1 cellular context compared by ENCODE assay signal in the genomic region with DNA sequence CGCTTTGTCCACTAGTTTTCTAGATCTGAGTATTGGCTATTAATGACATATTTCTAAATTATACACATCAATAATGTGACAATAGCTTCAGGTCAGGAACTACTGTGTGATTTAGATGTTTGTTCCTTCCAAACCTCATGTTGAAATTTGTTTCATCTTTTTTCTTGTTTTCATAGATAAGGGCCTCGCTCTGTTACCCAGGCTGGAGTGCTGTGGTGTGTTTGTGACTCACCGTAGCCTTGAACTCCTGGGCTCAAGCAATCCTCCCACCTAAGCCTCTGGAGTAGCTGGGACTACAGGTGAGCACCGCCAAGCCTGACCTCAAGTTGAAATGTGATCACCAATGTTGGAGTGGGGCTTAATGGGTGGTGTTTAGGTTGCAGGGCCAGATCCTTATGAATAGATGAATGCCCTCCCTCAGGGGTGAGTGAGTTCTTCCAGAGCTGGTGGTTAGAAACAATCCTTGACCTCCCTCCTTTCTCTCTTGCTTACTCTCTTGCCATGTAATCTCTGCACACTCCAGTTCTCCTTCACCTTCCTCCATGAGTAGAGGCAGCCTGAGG.
TF ChIP-seq lines count a peak whose summit lies in the region.

No MANE protein-coding gene starts in this region.

TF ChIP-seq in K562, 482 proteins besides CTCF, POLR2A, EP300 and RAD21 (continued from another document and continues in another):
- TF ChIP-seq ZBTB40 (IDR thresholded peaks at IDR 0.05), result no peak
- TF ChIP-seq ZBTB40 (CRISPR knock-in tag; IDR thresholded peaks at IDR 0.05), result no peak
- no peak for TF ChIP-seq TBP (optimal IDR thresholded peaks at IDR 0.05; ENCODE audit: low read depth, low read length)
- TF ChIP-seq, protein P1, sequence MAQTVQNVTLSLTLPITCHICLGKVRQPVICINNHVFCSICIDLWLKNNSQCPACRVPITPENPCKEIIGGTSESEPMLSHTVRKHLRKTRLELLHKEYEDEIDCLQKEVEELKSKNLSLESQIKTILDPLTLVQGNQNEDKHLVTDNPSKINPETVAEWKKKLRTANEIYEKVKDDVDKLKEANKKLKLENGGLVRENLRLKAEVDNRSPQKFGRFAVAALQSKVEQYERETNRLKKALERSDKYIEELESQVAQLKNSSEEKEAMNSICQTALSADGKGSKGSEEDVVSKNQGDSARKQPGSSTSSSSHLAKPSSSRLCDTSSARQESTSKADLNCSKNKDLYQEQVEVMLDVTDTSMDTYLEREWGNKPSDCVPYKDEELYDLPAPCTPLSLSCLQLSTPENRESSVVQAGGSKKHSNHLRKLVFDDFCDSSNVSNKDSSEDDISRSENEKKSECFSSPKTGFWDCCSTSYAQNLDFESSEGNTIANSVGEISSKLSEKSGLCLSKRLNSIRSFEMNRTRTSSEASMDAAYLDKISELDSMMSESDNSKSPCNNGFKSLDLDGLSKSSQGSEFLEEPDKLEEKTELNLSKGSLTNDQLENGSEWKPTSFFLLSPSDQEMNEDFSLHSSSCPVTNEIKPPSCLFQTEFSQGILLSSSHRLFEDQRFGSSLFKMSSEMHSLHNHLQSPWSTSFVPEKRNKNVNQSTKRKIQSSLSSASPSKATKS (CRISPR knock-in tag; IDR thresholded peaks at IDR 0.05), result no peak
- TF ChIP-seq ZNF764 (CRISPR knock-in tag; IDR thresholded peaks at IDR 0.05; ENCODE audit: low read depth), result no peak
- TF ChIP-seq SPI1 (IDR thresholded peaks at IDR 0.05; ENCODE audit: borderline replicate concordance, low read depth, low read length), result no peak
- TF ChIP-seq, protein P2, sequence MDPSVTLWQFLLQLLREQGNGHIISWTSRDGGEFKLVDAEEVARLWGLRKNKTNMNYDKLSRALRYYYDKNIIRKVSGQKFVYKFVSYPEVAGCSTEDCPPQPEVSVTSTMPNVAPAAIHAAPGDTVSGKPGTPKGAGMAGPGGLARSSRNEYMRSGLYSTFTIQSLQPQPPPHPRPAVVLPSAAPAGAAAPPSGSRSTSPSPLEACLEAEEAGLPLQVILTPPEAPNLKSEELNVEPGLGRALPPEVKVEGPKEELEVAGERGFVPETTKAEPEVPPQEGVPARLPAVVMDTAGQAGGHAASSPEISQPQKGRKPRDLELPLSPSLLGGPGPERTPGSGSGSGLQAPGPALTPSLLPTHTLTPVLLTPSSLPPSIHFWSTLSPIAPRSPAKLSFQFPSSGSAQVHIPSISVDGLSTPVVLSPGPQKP (CRISPR knock-in tag; IDR thresholded peaks at IDR 0.05), result no peak
- no peak for TF ChIP-seq TAF1 (IDR thresholded peaks at IDR 0.05; ENCODE audit: control insufficient read depth, extremely low read depth, insufficient read depth, low read length, severe bottlenecking)
- TF ChIP-seq NR2C1 (IDR thresholded peaks at IDR 0.05), result no peak
- no peak for TF ChIP-seq NR2C1 (tag; IDR thresholded peaks at IDR 0.05)
- TF ChIP-seq FOXJ3 (CRISPR knock-in tag; IDR thresholded peaks at IDR 0.05), result no peak
- no peak for TF ChIP-seq ZNF436 (CRISPR knock-in tag; IDR thresholded peaks at IDR 0.05)
- no peak for TF ChIP-seq NFXL1 (CRISPR knock-in tag; IDR thresholded peaks at IDR 0.05)
- no peak for TF ChIP-seq NFIC (IDR thresholded peaks at IDR 0.05)
- no peak for TF ChIP-seq PURB (CRISPR knock-in tag; IDR thresholded peaks at IDR 0.05; ENCODE audit: low read depth)
- no peak; a peak in 1 of 4 replicates for TF ChIP-seq FOXK2 (conservative IDR thresholded peaks at IDR 0.05 in 1 of 2, IDR thresholded peaks at IDR 0.05 in 1 of 2; ENCODE audit: low read depth in 2 of 2)
- TF ChIP-seq ZEB2 (IDR thresholded peaks at IDR 0.05), result peak; percentile 65; the same call in 1 of the 2 replicates
- 0 out of 2 replicates have a peak, but pooled peaks have one; percentile 27 for TF ChIP-seq TEAD4 (IDR thresholded peaks at IDR 0.05; ENCODE audit: low read length)
- TF ChIP-seq TEAD4 (CRISPR knock-in tag; IDR thresholded peaks at IDR 0.05; ENCODE audit: borderline replicate concordance), result no peak
- no peak for TF ChIP-seq RHOXF2B (CRISPR knock-in tag; conservative IDR thresholded peaks at IDR 0.05)
- TF ChIP-seq POLR2G (IDR thresholded peaks at IDR 0.05; ENCODE audit: low read depth, low read length), result no peak
- no peak for TF ChIP-seq NFIX (CRISPR knock-in tag; IDR thresholded peaks at IDR 0.05; ENCODE audit: low read depth)
- no peak for TF ChIP-seq PTRF (tag; IDR thresholded peaks at IDR 0.05)
- no peak for TF ChIP-seq ZNF518B (CRISPR knock-in tag; IDR thresholded peaks at IDR 0.05)
- no peak for TF ChIP-seq PHB (CRISPR knock-in tag; IDR thresholded peaks at IDR 0.05)
- peak; percentile 44; the same call in 1 of the 2 replicates for TF ChIP-seq MTA3 (IDR thresholded peaks at IDR 0.05; ENCODE audit: borderline replicate concordance)
- TF ChIP-seq TFE3 (CRISPR knock-in tag; IDR thresholded peaks at IDR 0.05), result no peak
- TF ChIP-seq HEY1 (CRISPR knock-in tag; IDR thresholded peaks at IDR 0.05; ENCODE audit: borderline replicate concordance), result no peak
- TF ChIP-seq ZNF165 (CRISPR knock-in tag; IDR thresholded peaks at IDR 0.05; ENCODE audit: borderline replicate concordance), result no peak
- TF ChIP-seq SAFB (IDR thresholded peaks at IDR 0.05; ENCODE audit: borderline replicate concordance, low read depth, low read length), result no peak
- no peak for TF ChIP-seq SMAD1 (IDR thresholded peaks at IDR 0.05; ENCODE audit: low read depth, low read length, partially characterized antibody)
- peak; percentile 67; the same call in 1 of the 2 replicates for TF ChIP-seq ARID1B (IDR thresholded peaks at IDR 0.05)
- TF ChIP-seq ZNF316 (IDR thresholded peaks at IDR 0.05), result 0 out of 2 replicates have a peak, but pooled peaks have one; percentile 7
- TF ChIP-seq CEBPB (tag; IDR thresholded peaks at IDR 0.05), result no peak
- no peak for TF ChIP-seq ZNF280A (IDR thresholded peaks at IDR 0.05; ENCODE audit: low read depth, partially characterized antibody)
- TF ChIP-seq ZFP1 (CRISPR knock-in tag; IDR thresholded peaks at IDR 0.05), result no peak
- no peak for TF ChIP-seq PHB2 (IDR thresholded peaks at IDR 0.05; ENCODE audit: low read depth)
